1 cellular context compared by ENCODE assay signal in genomic region chr1:212760126-212760823, GRCh38.
TF ChIP-seq lines count a peak whose summit lies in the region.

No MANE protein-coding gene starts in this region.

TF ChIP-seq in IMR-90, 13 proteins besides CTCF, POLR2A, EP300 and RAD21 (continued from another document):
- no peak for TF ChIP-seq MAZ (IDR thresholded peaks at IDR 0.05; ENCODE audit: borderline replicate concordance, low read depth, low read length)
- TF ChIP-seq CEBPB (IDR thresholded peaks at IDR 0.05; ENCODE audit: low read depth, low read length), result no peak
- no peak for TF ChIP-seq BHLHE40 (IDR thresholded peaks at IDR 0.05; ENCODE audit: low read depth, low read length)
